1 cellular context compared by ENCODE assay signal in genomic region chr5:179700401-179700918, GRCh38.
TF ChIP-seq lines count a peak whose summit lies in the region.

No MANE protein-coding gene starts in this region.

TF ChIP-seq in K562, 482 proteins besides CTCF, POLR2A, EP300 and RAD21 (continued from another document and continues in another):
- TF ChIP-seq MEF2D (tag; conservative IDR thresholded peaks at IDR 0.05; ENCODE audit: low read depth) (no peak), ZC3H8 (IDR thresholded peaks at IDR 0.05) (no peak), DPF2 (IDR thresholded peaks at IDR 0.05) (peak; percentile 94), ZFP91 (CRISPR knock-in tag; IDR thresholded peaks at IDR 0.05) (no peak), FOXO4 (CRISPR knock-in tag; IDR thresholded peaks at IDR 0.05) (no peak), MBD2 (IDR thresholded peaks at IDR 0.05; ENCODE audit: borderline replicate concordance, low read depth) (no peak), TSC22D4 (tag; IDR thresholded peaks at IDR 0.05) (no peak), ZNF785 (CRISPR knock-in tag; IDR thresholded peaks at IDR 0.05) (no peak), CCNT2 (IDR thresholded peaks at IDR 0.05; ENCODE audit: borderline replicate concordance, extremely low read depth, insufficient read length, low read depth, low read length) (peak; percentile 53), ZZZ3 (IDR thresholded peaks at IDR 0.05) (no peak), KAT2B (IDR thresholded peaks at IDR 0.05; ENCODE audit: low read depth, low read length) (no peak), CBFA2T2 (conservative IDR thresholded peaks at IDR 0.05) (peak; percentile 93), BMI1 (IDR thresholded peaks at IDR 0.05; ENCODE audit: low read length) (no peak), NKRF (IDR thresholded peaks at IDR 0.05; ENCODE audit: borderline replicate concordance) (no peak; the same call in 1 of the 2 replicates), ZNF778 (CRISPR knock-in tag; IDR thresholded peaks at IDR 0.05) (no peak), BDP1 (IDR thresholded peaks at IDR 0.05; ENCODE audit: insufficient read depth, insufficient read length) (no peak), ZFP36 (IDR thresholded peaks at IDR 0.05; ENCODE audit: low read depth, low read length, partially characterized antibody) (peak; percentile 35), RBBP5 (IDR thresholded peaks at IDR 0.05; ENCODE audit: borderline replicate concordance, insufficient read depth, low read length, poor library complexity, severe bottlenecking) (no peak), ARID3B (CRISPR knock-in tag; IDR thresholded peaks at IDR 0.05; ENCODE audit: borderline replicate concordance) (no peak), CHD7 (IDR thresholded peaks at IDR 0.05; ENCODE audit: low read depth, low read length) (no peak), LEF1 (IDR thresholded peaks at IDR 0.05) (peak; percentile 63; the same call in 1 of the 2 replicates), THAP12 (CRISPR knock-in tag; IDR thresholded peaks at IDR 0.05) (no peak), RNF219 (CRISPR knock-in tag; IDR thresholded peaks at IDR 0.05) (no peak), ZNF165 (CRISPR knock-in tag; IDR thresholded peaks at IDR 0.05; ENCODE audit: borderline replicate concordance) (no peak), NFE2 (IDR thresholded peaks at IDR 0.05; ENCODE audit: low read depth) (0 out of 2 replicates have a peak, but pooled peaks have one; percentile 16), ZFP1 (CRISPR knock-in tag; IDR thresholded peaks at IDR 0.05) (no peak), DLX4 (CRISPR knock-in tag; IDR thresholded peaks at IDR 0.05) (no peak)
